ENCODE assay signal across 18 cellular contexts in the genomic region with DNA sequence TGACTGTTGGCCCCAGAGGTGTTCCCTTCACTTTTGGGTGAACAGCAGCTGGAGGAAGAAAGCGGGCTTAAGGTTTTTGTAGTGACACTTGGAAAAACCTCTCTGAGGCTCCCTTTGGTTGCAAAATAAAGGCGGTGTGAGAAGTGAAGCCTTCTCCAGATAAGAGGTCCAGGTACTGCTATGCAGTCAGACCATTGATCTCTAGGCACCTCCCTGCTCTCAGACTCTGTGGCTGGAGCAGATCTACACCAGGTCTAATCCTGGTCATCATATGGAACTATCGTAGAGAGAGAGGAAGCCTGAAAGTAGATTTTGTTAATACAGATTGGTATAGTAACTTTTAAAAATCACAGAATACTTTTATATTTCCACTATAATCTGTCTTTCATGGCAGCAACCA.
"Had no signal": no experiment of that assay in that cellular context is flagged by ENCODE, and none has a peak within 500 bp of the region (broad histone marks: within the 10 kb centered on the region; RNA-seq: fewer than 3 reads in every experiment).

No MANE protein-coding gene starts in this region.

- H3K27me3 Mint-ChIP-seq: activated CD8-positive, alpha-beta T cell treated with anti-CD3 and anti-CD28 coated beads for 36 hours; natural killer cell treated with Interleukin-12 subunit alpha and Interleukin-12 subunit beta and Interleukin-15 and Interleukin-18, amount 100 ng/mL, for 72 hours; stimulated activated naive CD8-positive, alpha-beta T cell treated with anti-CD3 and anti-CD28 coated beads, Interleukin-15, Interleukin-2, amounts not matched to agents 100 ng/mL and 50 ng/mL, for 24 hours had no signal

- H3K36me3 Mint-ChIP-seq: natural killer cell treated with Interleukin-12 subunit alpha and Interleukin-12 subunit beta and Interleukin-15 and Interleukin-18, amount 100 ng/mL, for 72 hours had no signal

- H3K9me3 ChIP-seq: colonic mucosa, gastrocnemius medialis, mucosa of descending colon, prostate gland, thoracic aorta had no signal

- DNase-seq: activated CD4-positive, alpha-beta T cell treated with anti-CD3 and anti-CD28 coated beads for 4 hours; activated CD8-positive, alpha-beta memory T cell treated with anti-CD3 and anti-CD28 coated beads, Interleukin-2, amount 50 U/mL, for 4 hours; activated CD8-positive, alpha-beta T cell treated with anti-CD3 and anti-CD28 coated beads for 36 hours; aorta; colonic mucosa; effector CD4-positive, alpha-beta T cell; gastrocnemius medialis; kidney; mucosa of descending colon; nucleus accumbens; stimulated activated CD4-positive, alpha-beta T cell treated with anti-CD3 and anti-CD28 coated beads, Interleukin-2, amount 100 ng/mL, for 48 hours had no signal

- H3K4me1 ChIP-seq: colonic mucosa, prostate gland had no signal

- H3K4me3 Mint-ChIP-seq: activated CD8-positive, alpha-beta T cell treated with anti-CD3 and anti-CD28 coated beads for 36 hours; natural killer cell treated with Interleukin-12 subunit alpha and Interleukin-12 subunit beta and Interleukin-15 and Interleukin-18, amount 100 ng/mL, for 72 hours; stimulated activated naive CD8-positive, alpha-beta T cell treated with anti-CD3 and anti-CD28 coated beads, Interleukin-15, Interleukin-2, amounts not matched to agents 100 ng/mL and 50 ng/mL, for 24 hours; T-helper 1 cell treated with Interleukin-12 subunit alpha and Interleukin-12 subunit beta and Interleukin-4 antibody, amounts not matched to agents 30 μg/mL and 1 μg/mL, for 36 hours had no signal

- H3K27me3 ChIP-seq: colonic mucosa, gastrocnemius medialis, hepatocyte had no signal

- H3K36me3 ChIP-seq: colonic mucosa, gastrocnemius medialis, prostate gland, thoracic aorta had no signal

- FAIRE-seq: kidney had no signal

- H3K9me3 Mint-ChIP-seq: activated CD8-positive, alpha-beta T cell treated with anti-CD3 and anti-CD28 coated beads for 36 hours; natural killer cell treated with Interleukin-12 subunit alpha and Interleukin-12 subunit beta and Interleukin-15 and Interleukin-18, amount 100 ng/mL, for 72 hours; stimulated activated naive CD8-positive, alpha-beta T cell treated with anti-CD3 and anti-CD28 coated beads, Interleukin-15, Interleukin-2, amounts not matched to agents 100 ng/mL and 50 ng/mL, for 24 hours; T-helper 1 cell treated with Interleukin-12 subunit alpha and Interleukin-12 subunit beta and Interleukin-4 antibody, amounts not matched to agents 30 μg/mL and 1 μg/mL, for 36 hours had no signal

- H3K4me3 ChIP-seq: colonic mucosa, gastrocnemius medialis, hepatocyte, lung, mucosa of descending colon, prostate gland, thoracic aorta had no signal

- H3K27ac Mint-ChIP-seq: activated CD8-positive, alpha-beta T cell treated with anti-CD3 and anti-CD28 coated beads for 36 hours; stimulated activated naive CD8-positive, alpha-beta T cell treated with anti-CD3 and anti-CD28 coated beads, Interleukin-15, Interleukin-2, amounts not matched to agents 100 ng/mL and 50 ng/mL, for 24 hours; T-helper 1 cell treated with Interleukin-12 subunit alpha and Interleukin-12 subunit beta and Interleukin-4 antibody, amounts not matched to agents 30 μg/mL and 1 μg/mL, for 36 hours had no signal

- H3K27ac ChIP-seq: colonic mucosa, hepatocyte, prostate gland had no signal

- ATAC-seq: activated CD8-positive, alpha-beta T cell treated with anti-CD3 and anti-CD28 coated beads for 36 hours; gastrocnemius medialis; mucosa of descending colon; natural killer cell treated with Interleukin-12 subunit alpha and Interleukin-12 subunit beta and Interleukin-15 and Interleukin-18, amount 100 ng/mL, for 72 hours had no signal
